Comparison of ENCODE assay signal across 16 cellular contexts in the genomic region with DNA sequence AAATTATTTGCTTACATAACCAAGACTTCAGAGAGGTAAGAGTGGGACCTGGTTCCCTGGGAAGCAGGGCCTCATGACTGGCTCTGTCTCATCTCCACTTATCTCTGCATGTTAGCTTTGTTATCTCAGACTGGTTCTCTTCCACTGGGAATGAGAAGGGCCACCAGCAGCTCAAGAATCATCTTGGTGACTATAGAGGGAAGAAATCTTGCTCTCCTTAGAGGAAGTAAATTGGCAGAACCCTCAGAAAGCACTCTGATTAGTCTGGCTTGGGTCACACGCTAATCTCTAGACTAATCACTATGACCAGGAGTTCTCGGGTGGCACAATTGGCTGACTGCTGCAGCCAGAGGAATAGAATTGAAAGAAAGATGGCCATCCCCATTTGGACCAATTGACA.
DNase-seq lines count a peak whose midpoint lies in the region; ATAC-seq and TF ChIP-seq lines count a peak whose summit lies in the region.
"Had no signal": no experiment of that assay in that cellular context is flagged by ENCODE, and none has a peak within 500 bp of the region (broad histone marks: within the 10 kb centered on the region; RNA-seq: fewer than 3 reads in every experiment).

No MANE protein-coding gene starts in this region.

- H3K36me3 Mint-ChIP-seq in endodermal cell (ENCODE audit: low read depth) (no peaks in the 10 kb centered on the region), endothelial cell (ENCODE audit: low read depth, unreplicated experiment) (no peaks in the 10 kb centered on the region), immature natural killer cell (no peaks in the 10 kb centered on the region)
- H3K36me3 Mint-ChIP-seq in activated CD8-positive, alpha-beta T cell treated with anti-CD3 and anti-CD28 coated beads for 36 hours (ENCODE audit: low read depth) = no peaks in the 10 kb centered on the region
- H3K36me3 Mint-ChIP-seq: CD4-positive, CD25-positive, alpha-beta regulatory T cell had no signal

- CTCF ChIA-PET in activated CD8-positive, alpha-beta T cell treated with anti-CD3 and anti-CD28 coated beads for 36 hours (lab: Charles Lee) = interaction anchor here (1.1 kb wide), 1 partner anchor 23 kb away, joined by 3 read pairs; no protein-coding TSS in a partner anchor

- H3K27me3 Mint-ChIP-seq in endodermal cell (ENCODE audit: insufficient read depth) = no peaks in the 10 kb centered on the region
- H3K27me3 Mint-ChIP-seq in endothelial cell (ENCODE audit: unreplicated experiment) = no peaks in the 10 kb centered on the region
- no peaks in the 10 kb centered on the region for H3K27me3 Mint-ChIP-seq in immature natural killer cell (ENCODE audit: low read depth in 3 of 3)
- H3K27me3 Mint-ChIP-seq in activated CD8-positive, alpha-beta T cell treated with anti-CD3 and anti-CD28 coated beads for 36 hours = peaks cover 1% of the 10 kb centered on the region
- H3K27me3 Mint-ChIP-seq: CD8-positive, alpha-beta memory T cell had no signal

- H3K9ac ChIP-seq in Loucy (ENCODE audit: low read depth, low read length, poor library complexity, severe bottlenecking) = no peak overlapping the region
- H3K9ac ChIP-seq in endodermal cell (ENCODE audit: extremely low read depth, low read length, poor library complexity, severe bottlenecking) = no peak overlapping the region
- no peak overlapping the region for H3K9ac ChIP-seq in trophoblast cell (ENCODE audit: low read length)

- H3K4me3 Mint-ChIP-seq in endodermal cell = no peak overlapping the region
- no peak overlapping the region for H3K4me3 Mint-ChIP-seq in endothelial cell (ENCODE audit: unreplicated experiment)
- no peak overlapping the region for H3K4me3 Mint-ChIP-seq in immature natural killer cell
- no peak overlapping the region for H3K4me3 Mint-ChIP-seq in activated CD8-positive, alpha-beta T cell treated with anti-CD3 and anti-CD28 coated beads for 36 hours
- H3K4me3 Mint-ChIP-seq: CD4-positive, CD25-positive, alpha-beta regulatory T cell; CD8-positive, alpha-beta memory T cell; GM23338 had no signal

- H3K27ac ChIP-seq in endodermal cell (ENCODE audit: low read depth, low read length) (no peak overlapping the region), trophoblast cell (ENCODE audit: low read depth, low read length) (no peak overlapping the region)

- H3K4me1 ChIP-seq in Loucy (ENCODE audit: insufficient read depth, low read length, poor library complexity, severe bottlenecking) (peaks cover 6% of the 10 kb centered on the region), endodermal cell (ENCODE audit: control insufficient read depth, insufficient read depth, low read length) (peaks cover 7% of the 10 kb centered on the region), trophoblast cell (ENCODE audit: control insufficient read depth in 1 of 2, insufficient read depth in 2 of 2, low read length in 2 of 2) (peaks cover 0 to 6% of the 10 kb centered on the region in 2 experiments)

- H3K79me2 ChIP-seq in Loucy (ENCODE audit: insufficient read depth, low read length) = no peaks in the 10 kb centered on the region
- no peaks in the 10 kb centered on the region for H3K79me2 ChIP-seq in trophoblast cell (ENCODE audit: control insufficient read depth, insufficient read depth, low read length, poor library complexity)

- no peak overlapping the region for H3K27ac Mint-ChIP-seq in endodermal cell
- no peak overlapping the region for H3K27ac Mint-ChIP-seq in endothelial cell (ENCODE audit: unreplicated experiment)
- H3K27ac Mint-ChIP-seq in immature natural killer cell = no peak overlapping the region
- H3K27ac Mint-ChIP-seq in activated CD8-positive, alpha-beta T cell treated with anti-CD3 and anti-CD28 coated beads for 36 hours = no peak overlapping the region
- H3K27ac Mint-ChIP-seq: GM23338 had no signal

- H2BK5ac ChIP-seq in trophoblast cell (ENCODE audit: low read depth, low read length, poor library complexity) = no peak overlapping the region

- H3K4me2 ChIP-seq in Loucy (ENCODE audit: low read depth, low read length, poor library complexity, severe bottlenecking) (no peak overlapping the region), trophoblast cell (ENCODE audit: low read length) (no peak overlapping the region)
- H3K4me2 ChIP-seq: GM23338 had no signal

- H3K4me3 ChIP-seq in Loucy (ENCODE audit: low read length, poor library complexity, severe bottlenecking) (no peak overlapping the region), endodermal cell (ENCODE audit: low read length) (no peak overlapping the region), trophoblast cell (ENCODE audit: low read depth, low read length) (no peak overlapping the region)
- H3K4me3 ChIP-seq: GM23338 had no signal

- intact Hi-C loops in activated CD8-positive, alpha-beta T cell treated with anti-CD3 and anti-CD28 coated beads for 36 hours (cut with micrococcal nuclease) = no loop called here

- no peak overlapping the region for H3K14ac ChIP-seq in trophoblast cell (ENCODE audit: low read length)

- H3K4me1 Mint-ChIP-seq in endodermal cell (peaks cover 24% of the 10 kb centered on the region), endothelial cell (ENCODE audit: unreplicated experiment) (no peaks in the 10 kb centered on the region), immature natural killer cell (peaks cover 14 to 15% of the 10 kb centered on the region in 2 donors)
- H3K4me1 Mint-ChIP-seq in activated CD8-positive, alpha-beta T cell treated with anti-CD3 and anti-CD28 coated beads for 36 hours (ENCODE audit: low read depth) = peaks cover 23% of the 10 kb centered on the region

- no peak for ATAC-seq in activated CD8-positive, alpha-beta T cell treated with anti-CD3 and anti-CD28 coated beads for 36 hours
- ATAC-seq: GM23338 had no signal

- no peaks in the 10 kb centered on the region for H4K20me1 ChIP-seq in Loucy (ENCODE audit: insufficient read depth, low read length, poor library complexity, severe bottlenecking)

- H3K36me3 ChIP-seq in Loucy (ENCODE audit: insufficient read depth, low read length) (no peaks in the 10 kb centered on the region), endodermal cell (ENCODE audit: control insufficient read depth, insufficient read depth, low read length) (no peaks in the 10 kb centered on the region), trophoblast cell (ENCODE audit: control insufficient read depth in 1 of 2, insufficient read depth in 2 of 2, low read length in 2 of 2) (no peaks in the 10 kb centered on the region)
- H3K36me3 ChIP-seq: BE2C had no signal

- no peak overlapping the region for H3K4ac ChIP-seq in trophoblast cell (ENCODE audit: low read depth, low read length)

- H3K9me3 Mint-ChIP-seq in endodermal cell = no peaks in the 10 kb centered on the region
- H3K9me3 Mint-ChIP-seq in endothelial cell (ENCODE audit: unreplicated experiment) = no peaks in the 10 kb centered on the region
- no peaks in the 10 kb centered on the region for H3K9me3 Mint-ChIP-seq in immature natural killer cell
- H3K9me3 Mint-ChIP-seq in activated CD8-positive, alpha-beta T cell treated with anti-CD3 and anti-CD28 coated beads for 36 hours = no peaks in the 10 kb centered on the region
- H3K9me3 Mint-ChIP-seq: CD4-positive, CD25-positive, alpha-beta regulatory T cell; CD8-positive, alpha-beta memory T cell; GM23338 had no signal

- POLR2A ChIA-PET in activated CD8-positive, alpha-beta T cell treated with anti-CD3 and anti-CD28 coated beads for 36 hours (lab: Charles Lee) = no interaction called here

- no peak overlapping the region for H4K91ac ChIP-seq in trophoblast cell (ENCODE audit: low read depth, low read length)

- no peak overlapping the region for H4K8ac ChIP-seq in trophoblast cell (ENCODE audit: low read depth, low read length)

- H3K23ac ChIP-seq in trophoblast cell (ENCODE audit: low read length) = no peak overlapping the region

- H3F3A ChIP-seq in Loucy (ENCODE audit: low read depth) = no peaks in the 10 kb centered on the region

- WGBS in endodermal cell (ENCODE audit: insufficient coverage in 1 of 2, insufficient read length in 1 of 2), 2 experiments = 88 to 100% methylated on average over 1 to 2 of the region's 2 CpGs
- WGBS in trophoblast cell (ENCODE audit: extremely low coverage, insufficient coverage, insufficient read length) = no CpG with 5 or more reads among the region's 2 CpGs

- H2AFZ ChIP-seq in Loucy (ENCODE audit: low read length) (peak overlapping the region; percentile 63; the same call in 1 of the 2 replicates), trophoblast cell (ENCODE audit: insufficient read depth, low read length, poor library complexity) (no peak overlapping the region)
- H2AFZ ChIP-seq: GM23338 had no signal

- no peak overlapping the region for H2AK5ac ChIP-seq in trophoblast cell (ENCODE audit: low read length)

- H3K9me2 ChIP-seq in Loucy (replicated peaks; ENCODE audit: low read depth, low read length) = no peaks in the 10 kb centered on the region

- DNase-seq in OCI-M1 (lab: John Stamatoyannopoulos, UW) (peak; percentile 46), endodermal cell (peak; percentile 51), trophoblast cell (peak; percentile 64 to 75), endothelial cell (ENCODE audit: low spot score) (no peak), immature natural killer cell (no peak)
- no peak for DNase-seq in activated CD8-positive, alpha-beta T cell treated with anti-CD3 and anti-CD28 coated beads for 36 hours
- DNase-seq: ACHN; BE2C; C1 segment of cervical spinal cord; CD4-positive, CD25-positive, alpha-beta regulatory T cell; CD8-positive, alpha-beta memory T cell; COR-L47; HCEC 1CT; IMR-90 had no signal

- H4K12ac ChIP-seq in trophoblast cell (ENCODE audit: low read depth, low read length) = no peak overlapping the region

- H2BK120ac ChIP-seq in trophoblast cell (ENCODE audit: insufficient read depth, low read length, poor library complexity) = no peak overlapping the region

- H3K18ac ChIP-seq in trophoblast cell (ENCODE audit: low read length) = no peak overlapping the region

- H3K9me3 ChIP-seq in Loucy (ENCODE audit: insufficient read depth, low read depth, low read length) (no peaks in the 10 kb centered on the region), endodermal cell (ENCODE audit: control insufficient read depth, low read length) (no peaks in the 10 kb centered on the region), trophoblast cell (ENCODE audit: insufficient read depth, low read depth, low read length) (no peaks in the 10 kb centered on the region)
- H3K9me3 ChIP-seq: BE2C had no signal

- H3K27me3 ChIP-seq in Loucy (ENCODE audit: insufficient read depth, low read length, poor library complexity, severe bottlenecking) = no peaks in the 10 kb centered on the region
- H3K27me3 ChIP-seq in endodermal cell (ENCODE audit: control insufficient read depth, insufficient read depth, low read length, poor library complexity, severe bottlenecking) = no peaks in the 10 kb centered on the region
- H3K27me3 ChIP-seq in trophoblast cell (ENCODE audit: insufficient read depth, low read length) = no peaks in the 10 kb centered on the region
- H3K27me3 ChIP-seq: BE2C had no signal

- no peak overlapping the region for H2BK12ac ChIP-seq in trophoblast cell (ENCODE audit: low read length)

- TF ChIP-seq CTCF in Loucy (conservative IDR thresholded peaks at IDR 0.05; ENCODE audit: low read length) = no peak
- no peak for TF ChIP-seq CTCF in endodermal cell (conservative IDR thresholded peaks at IDR 0.05)
- no peak for TF ChIP-seq CTCF in endothelial cell (IDR thresholded peaks at IDR 0.05; ENCODE audit: unreplicated experiment)
- no peak for TF ChIP-seq CTCF in activated CD8-positive, alpha-beta T cell treated with anti-CD3 and anti-CD28 coated beads for 36 hours (IDR thresholded peaks at IDR 0.05)

- no peaks in the 10 kb centered on the region for H3K79me1 ChIP-seq in trophoblast cell (ENCODE audit: low read length)

Comparison
In these comparisons a context has a peak if more than half of its experiments do, and no peak if none do; other contexts are left out.
1. DNase-seq: peak in OCI-M1 (single experiment), endodermal cell (single experiment) and trophoblast cell (2 of 2); none in endothelial cell (single experiment), immature natural killer cell (0 of 3) and activated CD8-positive, alpha-beta T cell treated with anti-CD3 and anti-CD28 coated beads for 36 hours (single experiment).